Comparison of ENCODE assay signal across 13 cellular contexts in the genomic region with DNA sequence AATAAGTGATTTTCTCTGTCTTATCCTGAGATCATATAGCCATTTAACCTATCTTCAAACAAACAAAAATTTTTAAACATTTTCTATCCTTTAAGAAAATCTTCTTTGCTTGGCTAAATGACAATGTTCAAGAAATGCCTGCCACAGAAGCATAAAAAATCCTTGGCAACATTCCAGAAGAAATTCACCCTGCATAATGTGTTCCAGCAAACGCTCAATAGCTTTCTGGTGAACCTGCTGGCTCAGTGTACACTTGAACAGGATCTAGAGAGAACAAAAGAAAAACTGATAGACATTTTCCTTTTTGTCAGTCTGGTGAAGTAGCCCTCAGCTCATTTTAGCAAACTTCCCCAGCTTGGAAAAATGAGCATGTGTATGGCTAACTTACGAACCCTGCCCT. TPM values are rescaled to one million over a fixed set of nuclear protein-coding genes. Genes with fewer than 3 reads are reported as not detected.
A peak's percentile ranks its signal among the peaks of the same experiment; 100 is the strongest.
DNase-seq lines count a peak whose midpoint lies in the region; ATAC-seq and TF ChIP-seq lines count a peak whose summit lies in the region.
"Had no signal": no experiment of that assay in that cellular context is flagged by ENCODE, and none has a peak within 500 bp of the region (broad histone marks: within the 10 kb centered on the region; RNA-seq: fewer than 3 reads in every experiment).

No MANE protein-coding gene starts in this region.

- DNase-seq in NCI-H1436 (lab: John Stamatoyannopoulos, UW): peak; percentile 59
- DNase-seq in NCI-H69 (lab: John Stamatoyannopoulos, UW): peak; percentile 79
- DNase-seq in fibroblast of the aortic adventitia (ENCODE audit: low read depth): peak; percentile 48
- DNase-seq in sciatic nerve (ENCODE audit: low spot score): no peak
- no peak for DNase-seq in NCI-H1694 (lab: John Stamatoyannopoulos, UW)
- DNase-seq in stimulated activated CD4-positive, alpha-beta T cell treated with anti-CD3 and anti-CD28 coated beads, Interleukin-15, amount 100 ng/mL, for 24 hours: no peak
- no peak for DNase-seq in brain microvascular endothelial cell
- DNase-seq: activated CD8-positive, alpha-beta memory T cell treated with anti-CD3 and anti-CD28 coated beads, Interleukin-2, amount 50 U/mL, for 4 hours; aorta; esophagus squamous epithelium; islet precursor cell had no signal

- TF ChIP-seq CTCF in fibroblast of the aortic adventitia (IDR thresholded peaks at IDR 0.05; ENCODE audit: insufficient read depth, low read length) (no peak), brain microvascular endothelial cell (IDR thresholded peaks at IDR 0.05; ENCODE audit: low read depth, low read length, missing control alignments) (no peak)

- H3K36me3 ChIP-seq in brain microvascular endothelial cell (replicated peaks): no peaks in the 10 kb centered on the region
- H3K36me3 ChIP-seq: esophagus squamous epithelium had no signal

- H3K27ac ChIP-seq in brain microvascular endothelial cell: no peak overlapping the region

- peak; percentile 19 for ATAC-seq in sciatic nerve
- ATAC-seq: GM12878; stimulated activated memory B cell treated with anti-CD40 and anti-IgM and Interleukin-4, amounts not matched to agents 10 μg/mL and 1 μg/mL and 100 μg/mL, for 72 hours had no signal

- H3K27me3 ChIP-seq in brain microvascular endothelial cell (replicated peaks): no peaks in the 10 kb centered on the region
- H3K27me3 ChIP-seq: esophagus squamous epithelium had no signal

- in situ Hi-C loops in brain microvascular endothelial cell (cut with HindIII; ENCODE audit: low pct_ligation_motif_present, low sequenced_read_pairs): no loop called here

- H3K4me3 ChIP-seq in fibroblast of the aortic adventitia (ENCODE audit: low read depth, low read length) (no peak overlapping the region), brain microvascular endothelial cell (ENCODE audit: low read depth, low read length) (no peak overlapping the region)
- H3K4me3 ChIP-seq: esophagus squamous epithelium, GM12878 had no signal

- intact Hi-C loops in sciatic nerve (cut with DNase I): no loop called here

RNA-seq across cellular contexts. Expression of gene KLF3, which starts 51.0 kb away (rescaled TPM):
- total RNA-seq in fibroblast of the aortic adventitia (ENCODE audit: low replicate concordance): 22.3 and 41.8 TPM in 2 replicates
- 80.8 TPM for total RNA-seq in sciatic nerve

Comparison
In these comparisons a context has a peak if more than half of its experiments do, and no peak if none do; other contexts are left out.
1. DNase-seq: peak in NCI-H1436 (single experiment), NCI-H69 (single experiment) and fibroblast of the aortic adventitia (single experiment); none in sciatic nerve (single experiment), NCI-H1694 (single experiment), stimulated activated CD4-positive, alpha-beta T cell treated with anti-CD3 and anti-CD28 coated beads, Interleukin-15, amount 100 ng/mL, for 24 hours (single experiment) and brain microvascular endothelial cell (single experiment).